Comparison of ENCODE assay signal across 16 cellular contexts in genomic region chr3:27573780-27574437, GRCh38.
"Had no signal": no experiment of that assay in that cellular context is flagged by ENCODE, and none has a peak within 500 bp of the region (broad histone marks: within the 10 kb centered on the region; RNA-seq: fewer than 3 reads in every experiment).

No MANE protein-coding gene starts in this region.

- DNase-seq: activated CD4-positive, alpha-beta T cell treated with anti-CD3 and anti-CD28 coated beads, Interleukin-2, amount 50 U/mL, for 1 hour; activated naive CD4-positive, alpha-beta T cell treated with anti-CD3 and anti-CD28 coated beads, Interleukin-2, amount 50 U/mL, for 16 hours; activated T-cell treated with anti-CD3 and anti-CD28 coated beads for 4 hours; amygdala; brain microvascular endothelial cell; endodermal cell; glutamatergic neuron; occipital lobe; psoas muscle; right lobe of liver; stimulated activated CD4-positive, alpha-beta T cell treated with anti-CD3 and anti-CD28 coated beads, Interleukin-1b, Interleukin-23, amount 100 ng/mL, for 48 hours; stimulated activated naive B cell treated with anti-CD40 and anti-IgM and Interleukin-4, amounts not matched to agents 10 μg/mL and 1 μg/mL and 100 μg/mL, for 72 hours; T-helper 2 cell; transverse colon had no signal

- H3K4me1 Mint-ChIP-seq: stimulated activated naive B cell treated with anti-CD40 and anti-IgM and Interleukin-4, amounts not matched to agents 10 μg/mL and 1 μg/mL and 100 μg/mL, for 72 hours had no signal

- H3K36me3 ChIP-seq: brain microvascular endothelial cell, right lobe of liver, transverse colon had no signal

- H3K4me3 Mint-ChIP-seq: endodermal cell; nephron; stimulated activated naive B cell treated with anti-CD40 and anti-IgM and Interleukin-4, amounts not matched to agents 10 μg/mL and 1 μg/mL and 100 μg/mL, for 72 hours had no signal

- H3K36me3 Mint-ChIP-seq: stimulated activated naive B cell treated with anti-CD40 and anti-IgM and Interleukin-4, amounts not matched to agents 10 μg/mL and 1 μg/mL and 100 μg/mL, for 72 hours had no signal

- H3K27me3 Mint-ChIP-seq: stimulated activated naive B cell treated with anti-CD40 and anti-IgM and Interleukin-4, amounts not matched to agents 10 μg/mL and 1 μg/mL and 100 μg/mL, for 72 hours had no signal

- H3K4me1 ChIP-seq: psoas muscle, right lobe of liver had no signal

- H3K27ac ChIP-seq: brain microvascular endothelial cell, psoas muscle, right lobe of liver had no signal

- H3K9me3 Mint-ChIP-seq: activated T-helper 2 cell treated with anti-CD3 and anti-CD28 coated beads, Interferon-gamma antibody, Interleukin-2, Interleukin-4, amounts not matched to agents 10 μg/mL and 5 μg/mL and 100 μg/mL, durations not matched to agents 14 hours and 24 hours and 36 hours; endodermal cell; nephron; stimulated activated naive B cell treated with anti-CD40 and anti-IgM and Interleukin-4, amounts not matched to agents 10 μg/mL and 1 μg/mL and 100 μg/mL, for 72 hours had no signal

- H3K27ac Mint-ChIP-seq: activated T-helper 2 cell treated with anti-CD3 and anti-CD28 coated beads, Interferon-gamma antibody, Interleukin-2, Interleukin-4, amounts not matched to agents 10 μg/mL and 5 μg/mL and 100 μg/mL, durations not matched to agents 14 hours and 24 hours and 36 hours; endodermal cell; nephron; stimulated activated naive B cell treated with anti-CD40 and anti-IgM and Interleukin-4, amounts not matched to agents 10 μg/mL and 1 μg/mL and 100 μg/mL, for 72 hours had no signal

- H3K4me3 ChIP-seq: psoas muscle, right lobe of liver, transverse colon had no signal

- H3K9me3 ChIP-seq: psoas muscle, right lobe of liver, transverse colon had no signal

- H3K27me3 ChIP-seq: brain microvascular endothelial cell, right lobe of liver, transverse colon had no signal

- ATAC-seq: psoas muscle; stimulated activated naive B cell treated with anti-CD40 and anti-IgM and Interleukin-4, amounts not matched to agents 10 μg/mL and 1 μg/mL and 100 μg/mL, for 72 hours had no signal
